In genomic region chr16:4624015-4624826, GRCh38 we compare ENCODE assay signal across 8 cellular contexts. TPM values are rescaled to one million over a fixed set of nuclear protein-coding genes. Genes with fewer than 3 reads are reported as not detected.
DNase-seq lines count a peak whose midpoint lies in the region; ATAC-seq and TF ChIP-seq lines count a peak whose summit lies in the region.

TSS of gene MGRN1 (plus strand) at chr16:4624826. CDS start at chr16:4624961, 135 bp downstream.

- DNase-seq in GM23248 = peak; percentile 99
- peak; percentile 81 to 84 for DNase-seq in Kasumi-1 (lab: John Stamatoyannopoulos, UW)
- peak; percentile 96 for DNase-seq in RPMI7951 (ENCODE audit: low read depth)
- peak; percentile 93 for DNase-seq in activated T-helper 1 cell treated with anti-CD3 and anti-CD28 coated beads, Interleukin-12 subunit alpha, Interleukin-12 subunit beta, Interleukin-2, Interleukin-4 antibody, amounts not matched to agents 30 ng/mL and 10 ng/mL and 1 ng/mL, durations not matched to agents 14 hours and 24 hours and 36 hours (ENCODE audit: low spot score)
- peak; percentile 97 for DNase-seq in fibroblast of gingiva (ENCODE audit: low read depth)
- peak; percentile 91 for DNase-seq in naive B cell
- peak; percentile 88 to 95 for DNase-seq in stimulated activated effector memory CD8-positive, alpha-beta T cell treated with anti-CD3 and anti-CD28 coated beads, Interleukin-12 subunit alpha, Interleukin-12 subunit beta, amount 100 ng/mL, for 72 hours (ENCODE audit: low spot score in 2 of 2)

- H3K9me2 ChIP-seq in DOHH2 (replicated peaks; ENCODE audit: control insufficient read depth, low read length) (no peaks in the 10 kb centered on the region), GM23248 (ENCODE audit: insufficient read depth) (no peaks in the 10 kb centered on the region)

- H3K9me3 ChIP-seq in DOHH2 (ENCODE audit: control insufficient read depth, insufficient read depth, low read length) (no peaks in the 10 kb centered on the region), GM23248 (ENCODE audit: low read depth) (no peaks in the 10 kb centered on the region)

- peak within 1 kb of the TSS; percentile 74 for H2AFZ ChIP-seq in GM23248

- H4K20me1 ChIP-seq in DOHH2 (ENCODE audit: control insufficient read depth, insufficient read depth, low read depth, low read length) (peaks cover 17% of the 10 kb centered on the region; the same call in 1 of the 2 replicates), GM23248 (ENCODE audit: insufficient read depth) (no peaks in the 10 kb centered on the region)

- peaks cover 40% of the 10 kb centered on the region for H3K79me2 ChIP-seq in DOHH2 (ENCODE audit: control insufficient read depth, low read length)
- H3K79me2 ChIP-seq in GM23248 (ENCODE audit: insufficient read depth) = peaks cover 44% of the 10 kb centered on the region

- no peaks in the 10 kb centered on the region for H3K9me3 Mint-ChIP-seq in activated T-helper 1 cell treated with anti-CD3 and anti-CD28 coated beads, Interleukin-12 subunit alpha, Interleukin-12 subunit beta, Interleukin-2, Interleukin-4 antibody, amounts not matched to agents 30 ng/mL and 10 ng/mL and 1 ng/mL, durations not matched to agents 14 hours and 24 hours and 36 hours
- H3K9me3 Mint-ChIP-seq in naive B cell = no peaks in the 10 kb centered on the region
- H3K9me3 Mint-ChIP-seq in stimulated activated effector memory CD8-positive, alpha-beta T cell treated with anti-CD3 and anti-CD28 coated beads, Interleukin-12 subunit alpha, Interleukin-12 subunit beta, amount 100 ng/mL, for 72 hours = no peaks in the 10 kb centered on the region

- intact Hi-C loops in activated T-helper 1 cell treated with anti-CD3 and anti-CD28 coated beads, Interleukin-12 subunit alpha, Interleukin-12 subunit beta, Interleukin-2, Interleukin-4 antibody, amounts not matched to agents 30 ng/mL and 10 ng/mL and 1 ng/mL, durations not matched to agents 14 hours and 24 hours and 36 hours (cut with micrococcal nuclease) = loop anchor here (1.0 to 2.0 kb wide), 10 partner anchors 8 to 273 kb away; partner anchors contain the start of genes CDIP1, DNAJA3, GLYR1 and HMOX2

- no peaks in the 10 kb centered on the region for H3K27me3 Mint-ChIP-seq in activated T-helper 1 cell treated with anti-CD3 and anti-CD28 coated beads, Interleukin-12 subunit alpha, Interleukin-12 subunit beta, Interleukin-2, Interleukin-4 antibody, amounts not matched to agents 30 ng/mL and 10 ng/mL and 1 ng/mL, durations not matched to agents 14 hours and 24 hours and 36 hours (ENCODE audit: insufficient read depth)
- H3K27me3 Mint-ChIP-seq in naive B cell = no peaks in the 10 kb centered on the region

- peaks cover 12% of the 10 kb centered on the region for H3K36me3 Mint-ChIP-seq in activated T-helper 1 cell treated with anti-CD3 and anti-CD28 coated beads, Interleukin-12 subunit alpha, Interleukin-12 subunit beta, Interleukin-2, Interleukin-4 antibody, amounts not matched to agents 30 ng/mL and 10 ng/mL and 1 ng/mL, durations not matched to agents 14 hours and 24 hours and 36 hours (ENCODE audit: low read depth)
- H3K36me3 Mint-ChIP-seq in naive B cell = no peaks in the 10 kb centered on the region
- peaks cover 33% of the 10 kb centered on the region for H3K36me3 Mint-ChIP-seq in stimulated activated effector memory CD8-positive, alpha-beta T cell treated with anti-CD3 and anti-CD28 coated beads, Interleukin-12 subunit alpha, Interleukin-12 subunit beta, amount 100 ng/mL, for 72 hours

- peak within 1 kb of the TSS; percentile 75 for H3K27ac ChIP-seq in DOHH2 (ENCODE audit: low read depth, low read length)
- peak within 1 kb of the TSS; percentile 93 for H3K27ac ChIP-seq in GM23248

- peak within 1 kb of the TSS; percentile 97 for H3K9ac ChIP-seq in GM23248

- H3K4me1 ChIP-seq in DOHH2 (ENCODE audit: control insufficient read depth, low read length) (peaks cover 22% of the 10 kb centered on the region), GM23248 (ENCODE audit: insufficient read depth) (no peaks in the 10 kb centered on the region)

- TF ChIP-seq CTCF in DOHH2 (IDR thresholded peaks at IDR 0.05; ENCODE audit: low read depth, low read length, poor library complexity, severe bottlenecking) = peak; percentile 100

- H3K4me3 Mint-ChIP-seq in activated T-helper 1 cell treated with anti-CD3 and anti-CD28 coated beads, Interleukin-12 subunit alpha, Interleukin-12 subunit beta, Interleukin-2, Interleukin-4 antibody, amounts not matched to agents 30 ng/mL and 10 ng/mL and 1 ng/mL, durations not matched to agents 14 hours and 24 hours and 36 hours = peak within 1 kb of the TSS; percentile 99
- peak within 1 kb of the TSS; percentile 83 to 99 (median 96) for H3K4me3 Mint-ChIP-seq in naive B cell
- peak within 1 kb of the TSS; percentile 98 for H3K4me3 Mint-ChIP-seq in stimulated activated effector memory CD8-positive, alpha-beta T cell treated with anti-CD3 and anti-CD28 coated beads, Interleukin-12 subunit alpha, Interleukin-12 subunit beta, amount 100 ng/mL, for 72 hours

- peak; percentile 78 to 79 for ATAC-seq in naive B cell (ENCODE audit: low read depth in 2 of 2)
- ATAC-seq in stimulated activated effector memory CD8-positive, alpha-beta T cell treated with anti-CD3 and anti-CD28 coated beads, Interleukin-12 subunit alpha, Interleukin-12 subunit beta, amount 100 ng/mL, for 72 hours = peak; percentile 83

- in situ Hi-C loops in GM23248 (cut with MboI) = no loop called here

- H3K27me3 ChIP-seq in DOHH2 (ENCODE audit: control insufficient read depth, low read length) (no peaks in the 10 kb centered on the region), GM23248 (replicated peaks; ENCODE audit: insufficient read depth) (no peaks in the 10 kb centered on the region)

- H3F3A ChIP-seq in DOHH2 (ENCODE audit: control insufficient read depth, insufficient read depth) (no peaks in the 10 kb centered on the region), GM23248 (ENCODE audit: insufficient read depth) (no peaks in the 10 kb centered on the region; the same call in 1 of the 2 replicates)

- peaks cover 22% of the 10 kb centered on the region for H3K4me1 Mint-ChIP-seq in activated T-helper 1 cell treated with anti-CD3 and anti-CD28 coated beads, Interleukin-12 subunit alpha, Interleukin-12 subunit beta, Interleukin-2, Interleukin-4 antibody, amounts not matched to agents 30 ng/mL and 10 ng/mL and 1 ng/mL, durations not matched to agents 14 hours and 24 hours and 36 hours (ENCODE audit: low read depth)
- H3K4me1 Mint-ChIP-seq in naive B cell = peaks cover 18 to 38% (median 29%) of the 10 kb centered on the region in 3 donors
- peaks cover 26% of the 10 kb centered on the region for H3K4me1 Mint-ChIP-seq in stimulated activated effector memory CD8-positive, alpha-beta T cell treated with anti-CD3 and anti-CD28 coated beads, Interleukin-12 subunit alpha, Interleukin-12 subunit beta, amount 100 ng/mL, for 72 hours

- H3K36me3 ChIP-seq in DOHH2 (ENCODE audit: control insufficient read depth, low read length) (peaks cover 7% of the 10 kb centered on the region), GM23248 (ENCODE audit: low read depth) (no peaks in the 10 kb centered on the region)

- H3K4me3 ChIP-seq in DOHH2 (ENCODE audit: low read length) (peak within 1 kb of the TSS; percentile 90), GM23248 (peak within 1 kb of the TSS; percentile 97)

- peak within 1 kb of the TSS; percentile 95 for H3K27ac Mint-ChIP-seq in activated T-helper 1 cell treated with anti-CD3 and anti-CD28 coated beads, Interleukin-12 subunit alpha, Interleukin-12 subunit beta, Interleukin-2, Interleukin-4 antibody, amounts not matched to agents 30 ng/mL and 10 ng/mL and 1 ng/mL, durations not matched to agents 14 hours and 24 hours and 36 hours
- H3K27ac Mint-ChIP-seq in naive B cell = peak within 1 kb of the TSS; percentile 97 to 100 (median 99)
- peak within 1 kb of the TSS; percentile 99 for H3K27ac Mint-ChIP-seq in stimulated activated effector memory CD8-positive, alpha-beta T cell treated with anti-CD3 and anti-CD28 coated beads, Interleukin-12 subunit alpha, Interleukin-12 subunit beta, amount 100 ng/mL, for 72 hours

- WGBS in GM23248 (ENCODE audit: low coverage in 1 of 2, low lambda C conversion rate in 2 of 2, missing lambda C conversion rate in 2 of 2), 2 experiments = 6 to 7% methylated on average over 37 to 42 of the region's 42 CpGs

- H3K4me2 ChIP-seq in DOHH2 (ENCODE audit: low read length) = peak within 1 kb of the TSS; percentile 92
- H3K4me2 ChIP-seq in GM23248 (ENCODE audit: unreplicated experiment) = peak within 1 kb of the TSS; percentile 96

RNA-seq across cellular contexts. Expression of gene MGRN1, which starts in this region (rescaled TPM):
- 26.4 and 30.2 TPM in 2 replicates for total RNA-seq in GM23248 (2014; rRNA removed; shearing (Covaris generic))
- polyA plus RNA-seq in GM23248 (2016; fragmentation: Nextera tagmentation; extraction: Ambion mirVana) = 13.1 and 14.0 TPM in 2 replicates
- 10.4 and 18.3 TPM in 2 replicates for total RNA-seq in RPMI7951 (2014; rRNA removed; shearing (Covaris generic))
- total RNA-seq in activated T-helper 1 cell treated with anti-CD3 and anti-CD28 coated beads, Interleukin-12 subunit alpha, Interleukin-12 subunit beta, Interleukin-2, Interleukin-4 antibody, amounts not matched to agents 30 ng/mL and 10 ng/mL and 1 ng/mL, durations not matched to agents 14 hours and 24 hours and 36 hours = 110 and 119 TPM in 2 replicates
- 10 to 100 TPM in 1 of 6 donors, 1 to 10 TPM in 5; 3.9 to 10.6 (median 6.6) TPM for polyA plus RNA-seq in naive B cell (ENCODE audit: low read depth in 6 of 6)

Comparison
In these comparisons a context has a peak if more than half of its experiments do, and no peak if none do; other contexts are left out.
1. Peak in every context shown above with its lines: DNase-seq, ATAC-seq, H3K4me3 ChIP-seq and H3K27ac ChIP-seq.